8 cellular contexts compared by ENCODE assay signal in genomic region chr12:82650627-82651337, GRCh38. TPM values are rescaled to one million over a fixed set of nuclear protein-coding genes. Genes with fewer than 3 reads are reported as not detected.
DNase-seq lines count a peak whose midpoint lies in the region; ATAC-seq, FAIRE-seq and TF ChIP-seq lines count a peak whose summit lies in the region.

No MANE protein-coding gene starts in this region.

- H3K27me3 ChIP-seq in A673 (replicated peaks; ENCODE audit: insufficient read depth, low read depth, low read length, poor library complexity): no peaks in the 10 kb centered on the region
- no peaks in the 10 kb centered on the region for H3K27me3 ChIP-seq in SJCRH30

- POLR2A ChIA-PET in A673 (lab: Charles Lee; ENCODE audit: low non-redundant PET): interaction anchor here (0.5 kb wide), 1 partner anchor 31 kb away, joined by 3 read pairs; no protein-coding TSS in a partner anchor

- BruUV-seq in A673 (replicated peaks; lab: Mats Ljungman, UMichigan): no TSS peak

- peaks cover 8% of the 10 kb centered on the region for H3K4me1 ChIP-seq in A673 (ENCODE audit: insufficient read depth, low read length, poor library complexity, severe bottlenecking)
- peaks cover 10% of the 10 kb centered on the region for H3K4me1 ChIP-seq in SJCRH30

- CTCF ChIA-PET in A673 (lab: Charles Lee): no interaction called here

- H3K27ac ChIP-seq in A673 (ENCODE audit: low read depth, low read length, poor library complexity, severe bottlenecking): no peak overlapping the region
- peak overlapping the region; percentile 17; the same call in 1 of the 2 replicates for H3K27ac ChIP-seq in SJCRH30
- no peak overlapping the region for H3K27ac ChIP-seq in coronary artery

- TF ChIP-seq POLR2A in GM12892 (IDR thresholded peaks at IDR 0.05; ENCODE audit: low read depth, low read length): no peak

- H3K9me3 ChIP-seq in A673 (ENCODE audit: low read depth, low read length, poor library complexity, severe bottlenecking): no peaks in the 10 kb centered on the region
- H3K9me3 ChIP-seq in SJCRH30 (replicated peaks): no peaks in the 10 kb centered on the region

- intact Hi-C loops in A673 (cut with micrococcal nuclease; ENCODE audit: unreplicated experiment): no loop called here

- no peak for TF ChIP-seq CTCF in A673 (conservative IDR thresholded peaks at IDR 0.05; ENCODE audit: low read depth, low read length)
- TF ChIP-seq CTCF in coronary artery (IDR thresholded peaks at IDR 0.05): no peak

- FAIRE-seq in GM12892 (lab: Jason Lieb, UNC): no peak

- H3K36me3 ChIP-seq in A673 (ENCODE audit: insufficient read depth, low read length, poor library complexity, severe bottlenecking) (no peaks in the 10 kb centered on the region), SJCRH30 (no peaks in the 10 kb centered on the region)

- DNase-seq in A673 (ENCODE audit: low spot score): peak; percentile 74
- peak; percentile 44 to 64 for DNase-seq in SJCRH30
- peak; percentile 17 for DNase-seq in iPS-NIHi7 (ENCODE audit: extremely low spot score)
- DNase-seq in stimulated activated CD4-positive, alpha-beta T cell treated with anti-CD3 and anti-CD28 coated beads, Interleukin-4, amount 100 ng/mL, for 4 hours: no peak
- no peak for DNase-seq in coronary artery (ENCODE audit: low spot score)
- DNase-seq in GM12892 (ENCODE audit: insufficient read length): no peak

- H3K4me3 ChIP-seq in A673 (ENCODE audit: low read depth, low read length, poor library complexity, severe bottlenecking) (no peak overlapping the region), SJCRH30 (no peak overlapping the region), coronary artery (no peak overlapping the region)

- ATAC-seq in GM18870 (IDR thresholded peaks at IDR 0.05; ENCODE audit: unreplicated experiment) (peak; percentile 98), HG03025 (IDR thresholded peaks at IDR 0.05; ENCODE audit: low FRiP score, unreplicated experiment) (peak; percentile 68)

RNA-seq across cellular contexts. Expression of gene TMTC2, which starts 35.9 kb away (rescaled TPM):
- total RNA-seq in A673 (2021): 3.3 and 3.7 TPM in 2 replicates
- 6.5 and 7.5 TPM in 2 replicates for total RNA-seq in SJCRH30 (2014; rRNA removed; shearing (Covaris generic))
- polyA plus RNA-seq in GM12892 (2012; ENCODE audit: missing spikeins): 2.3 TPM

Comparison
In these comparisons a context has a peak if more than half of its experiments do, and no peak if none do; other contexts are left out.
1. DNase-seq: peak in A673 (single experiment), SJCRH30 (2 of 2) and iPS-NIHi7 (single experiment); none in stimulated activated CD4-positive, alpha-beta T cell treated with anti-CD3 and anti-CD28 coated beads, Interleukin-4, amount 100 ng/mL, for 4 hours (0 of 2), coronary artery (single experiment) and GM12892 (single experiment).